In the genomic region with DNA sequence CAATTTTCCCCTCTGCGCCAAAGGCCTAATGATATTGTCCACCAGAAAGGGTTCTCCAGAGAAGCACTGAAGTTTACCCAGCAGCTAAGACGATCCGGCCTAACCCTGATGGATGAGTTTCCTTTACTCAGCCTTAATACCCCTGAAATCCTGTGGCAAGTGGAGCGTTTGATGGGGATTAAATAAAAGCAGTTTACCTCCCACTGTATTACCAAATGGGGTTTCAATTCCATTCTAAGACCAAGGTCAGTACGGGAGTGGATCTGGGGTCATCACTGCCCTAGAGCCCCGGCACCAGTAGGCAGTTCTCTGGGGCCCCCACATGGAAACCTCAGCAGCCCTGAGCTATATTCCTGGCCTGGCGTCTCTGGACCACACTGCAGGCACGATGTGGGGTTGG, we compare ENCODE assay signal across 1 cellular context.
TF ChIP-seq lines count a peak whose summit lies in the region.

No MANE protein-coding gene starts in this region.

TF ChIP-seq in K562, 482 proteins besides CTCF, POLR2A, EP300 and RAD21:
- TF ChIP-seq, protein P1, sequence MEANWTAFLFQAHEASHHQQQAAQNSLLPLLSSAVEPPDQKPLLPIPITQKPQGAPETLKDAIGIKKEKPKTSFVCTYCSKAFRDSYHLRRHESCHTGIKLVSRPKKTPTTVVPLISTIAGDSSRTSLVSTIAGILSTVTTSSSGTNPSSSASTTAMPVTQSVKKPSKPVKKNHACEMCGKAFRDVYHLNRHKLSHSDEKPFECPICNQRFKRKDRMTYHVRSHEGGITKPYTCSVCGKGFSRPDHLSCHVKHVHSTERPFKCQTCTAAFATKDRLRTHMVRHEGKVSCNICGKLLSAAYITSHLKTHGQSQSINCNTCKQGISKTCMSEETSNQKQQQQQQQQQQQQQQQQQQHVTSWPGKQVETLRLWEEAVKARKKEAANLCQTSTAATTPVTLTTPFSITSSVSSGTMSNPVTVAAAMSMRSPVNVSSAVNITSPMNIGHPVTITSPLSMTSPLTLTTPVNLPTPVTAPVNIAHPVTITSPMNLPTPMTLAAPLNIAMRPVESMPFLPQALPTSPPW (CRISPR knock-in tag; IDR thresholded peaks at IDR 0.05) = no peak
- TF ChIP-seq FOXA3 (CRISPR knock-in tag; conservative IDR thresholded peaks at IDR 0.05 in 1 of 2, IDR thresholded peaks at IDR 0.05 in 1 of 2) = no peak
- no peak for TF ChIP-seq ZNF143 (CRISPR knock-in tag; IDR thresholded peaks at IDR 0.05)
- no peak for TF ChIP-seq KLF16 (IDR thresholded peaks at IDR 0.05)
- no peak for TF ChIP-seq RBM22 (IDR thresholded peaks at IDR 0.05; ENCODE audit: low read depth, low read length, poor library complexity, severe bottlenecking)
- no peak for TF ChIP-seq DPF2 (IDR thresholded peaks at IDR 0.05)
- TF ChIP-seq ZNF347 (CRISPR knock-in tag; IDR thresholded peaks at IDR 0.05; ENCODE audit: low read depth) = no peak
- TF ChIP-seq, protein P2, sequence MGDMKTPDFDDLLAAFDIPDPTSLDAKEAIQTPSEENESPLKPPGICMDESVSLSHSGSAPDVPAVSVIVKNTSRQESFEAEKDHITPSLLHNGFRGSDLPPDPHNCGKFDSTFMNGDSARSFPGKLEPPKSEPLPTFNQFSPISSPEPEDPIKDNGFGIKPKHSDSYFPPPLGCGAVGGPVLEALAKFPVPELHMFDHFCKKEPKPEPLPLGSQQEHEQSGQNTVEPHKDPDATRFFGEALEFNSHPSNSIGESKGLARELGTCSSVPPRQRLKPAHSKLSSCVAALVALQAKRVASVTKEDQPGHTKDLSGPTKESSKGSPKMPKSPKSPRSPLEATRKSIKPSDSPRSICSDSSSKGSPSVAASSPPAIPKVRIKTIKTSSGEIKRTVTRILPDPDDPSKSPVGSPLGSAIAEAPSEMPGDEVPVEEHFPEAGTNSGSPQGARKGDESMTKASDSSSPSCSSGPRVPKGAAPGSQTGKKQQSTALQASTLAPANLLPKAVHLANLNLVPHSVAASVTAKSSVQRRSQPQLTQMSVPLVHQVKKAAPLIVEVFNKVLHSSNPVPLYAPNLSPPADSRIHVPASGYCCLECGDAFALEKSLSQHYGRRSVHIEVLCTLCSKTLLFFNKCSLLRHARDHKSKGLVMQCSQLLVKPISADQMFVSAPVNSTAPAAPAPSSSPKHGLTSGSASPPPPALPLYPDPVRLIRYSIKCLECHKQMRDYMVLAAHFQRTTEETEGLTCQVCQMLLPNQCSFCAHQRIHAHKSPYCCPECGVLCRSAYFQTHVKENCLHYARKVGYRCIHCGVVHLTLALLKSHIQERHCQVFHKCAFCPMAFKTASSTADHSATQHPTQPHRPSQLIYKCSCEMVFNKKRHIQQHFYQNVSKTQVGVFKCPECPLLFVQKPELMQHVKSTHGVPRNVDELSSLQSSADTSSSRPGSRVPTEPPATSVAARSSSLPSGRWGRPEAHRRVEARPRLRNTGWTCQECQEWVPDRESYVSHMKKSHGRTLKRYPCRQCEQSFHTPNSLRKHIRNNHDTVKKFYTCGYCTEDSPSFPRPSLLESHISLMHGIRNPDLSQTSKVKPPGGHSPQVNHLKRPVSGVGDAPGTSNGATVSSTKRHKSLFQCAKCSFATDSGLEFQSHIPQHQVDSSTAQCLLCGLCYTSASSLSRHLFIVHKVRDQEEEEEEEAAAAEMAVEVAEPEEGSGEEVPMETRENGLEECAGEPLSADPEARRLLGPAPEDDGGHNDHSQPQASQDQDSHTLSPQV (IDR thresholded peaks at IDR 0.05) = no peak
- no peak for TF ChIP-seq EP400 (IDR thresholded peaks at IDR 0.05)
- TF ChIP-seq YBX1 (IDR thresholded peaks at IDR 0.05) = no peak
- TF ChIP-seq SUPT5H (IDR thresholded peaks at IDR 0.05) = no peak
- no peak for TF ChIP-seq POLR2B (IDR thresholded peaks at IDR 0.05; ENCODE audit: low read depth, partially characterized antibody)
